Comparison of ENCODE assay signal across 9 cellular contexts in the genomic region with DNA sequence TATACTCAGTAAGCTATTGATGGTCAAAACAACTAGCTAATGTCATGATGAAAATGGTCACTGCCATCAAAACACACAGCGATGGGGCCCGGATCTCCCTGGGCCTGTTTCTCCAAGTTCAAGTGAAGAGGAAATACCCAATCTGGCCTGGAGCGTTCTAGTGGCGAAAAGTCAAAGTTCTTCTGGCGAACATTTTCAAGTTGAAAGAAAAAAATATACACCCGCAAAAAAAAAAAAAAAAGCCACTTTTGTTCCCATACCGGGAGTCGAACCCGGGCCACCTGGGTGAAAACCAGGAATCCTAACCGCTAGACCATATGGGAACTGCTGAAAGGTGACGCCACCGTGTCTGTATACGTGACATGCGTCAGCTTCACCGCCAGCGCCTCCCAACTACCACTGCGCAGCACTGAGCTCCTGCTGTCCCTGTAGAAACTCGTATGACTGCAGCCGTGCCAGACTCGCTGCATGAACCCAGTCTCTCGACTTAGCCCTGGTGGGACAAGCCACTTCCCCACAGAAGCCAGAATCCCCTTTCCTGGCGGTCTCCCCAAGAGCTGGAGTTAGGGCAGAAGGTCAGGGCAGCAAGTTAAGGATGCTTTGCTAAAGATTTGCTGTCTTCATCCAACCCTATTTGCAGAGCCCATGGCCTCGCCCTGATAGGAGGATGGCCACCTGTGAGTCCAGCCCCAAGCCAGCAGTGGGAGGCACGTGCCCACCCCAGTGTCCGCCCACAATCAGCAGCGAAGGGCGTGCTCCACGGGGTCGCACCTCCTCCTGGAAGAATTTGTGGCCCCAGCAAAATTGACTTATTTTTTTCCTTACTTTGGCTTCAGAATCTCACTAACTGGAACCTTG. TPM values are rescaled to one million over a fixed set of nuclear protein-coding genes. Genes with fewer than 3 reads are reported as not detected.
DNase-seq lines count a peak whose midpoint lies in the region; ATAC-seq and TF ChIP-seq lines count a peak whose summit lies in the region.
"Had no signal": no experiment of that assay in that cellular context is flagged by ENCODE, and none has a peak within 500 bp of the region (broad histone marks: within the 10 kb centered on the region; RNA-seq: fewer than 3 reads in every experiment).

No MANE protein-coding gene starts in this region.

- H3K9me3 ChIP-seq in stomach: no peaks in the 10 kb centered on the region

- TF ChIP-seq CTCF in mesothelial cell of epicardium (IDR thresholded peaks at IDR 0.05; ENCODE audit: unreplicated experiment) (no peak), stomach (IDR thresholded peaks at IDR 0.05) (peak in 1 of 7 experiments; percentile 17)

- H3K9me3 Mint-ChIP-seq in mesothelial cell of epicardium: peaks cover 3% of the 10 kb centered on the region

- H3K4me1 Mint-ChIP-seq in mesothelial cell of epicardium: peaks cover 26% of the 10 kb centered on the region

- intact Hi-C loops in stomach (cut with DNase I; ENCODE audit: low total_unique reads): loop anchor here (10.0 kb wide), 1 partner anchor 152 kb away; a partner anchor contains a TSS

- TF ChIP-seq EP300 in stomach (IDR thresholded peaks at IDR 0.05): no peak

- TF ChIP-seq POLR2A in stomach (IDR thresholded peaks at IDR 0.05): peak in 1 of 4 donors; percentile 8

- H3K36me3 ChIP-seq in stomach: peaks cover 8 to 32% (median 26%) of the 10 kb centered on the region in 4 donors

- DNase-seq in SIG-M5 treated with dmso at 0.1 percent for 504 hours (lab: John Stamatoyannopoulos, UW; ENCODE audit: unreplicated experiment) (peak; percentile 38), SIG-M5 (lab: John Stamatoyannopoulos, UW) (no peak), NCI-H460 (ENCODE audit: extremely low read depth, low read depth) (peak; percentile 84), activated T-cell treated with anti-CD3 and anti-CD28 coated beads for 4 hours (peak; percentile 30), mesothelial cell of epicardium (ENCODE audit: low spot score in 2 of 2, unreplicated experiment in 2 of 2) (peak; percentile 85 to 99), stomach (peak; percentile 90)

- peak overlapping the region; percentile 81 for H3K4me3 Mint-ChIP-seq in mesothelial cell of epicardium

- H3K36me3 Mint-ChIP-seq in mesothelial cell of epicardium: peaks cover 15% of the 10 kb centered on the region

- ATAC-seq in esophagus mucosa: peak; percentile 77
- no peak for ATAC-seq in HG02870 (IDR thresholded peaks at IDR 0.05; ENCODE audit: unreplicated experiment)

- H3K4me3 ChIP-seq in stomach: peak overlapping the region; percentile 10 to 33 (median 19)

- peaks cover 8% of the 10 kb centered on the region for H3K27me3 Mint-ChIP-seq in mesothelial cell of epicardium (ENCODE audit: low read depth)

- peaks cover 0 to 2% (median 0%) of the 10 kb centered on the region in 3 donors for H3K27me3 ChIP-seq in stomach

- peaks cover 6 to 42% (median 30%) of the 10 kb centered on the region in 4 donors for H3K4me1 ChIP-seq in stomach

- 13 to 26% (median 16%) methylated on average over 29 of the region's 29 CpGs for WGBS in stomach, 5 donors

- H3K27ac ChIP-seq in stomach: peak overlapping the region; percentile 3 to 57 (median 39)
- H3K27ac ChIP-seq: epithelial cell of prostate had no signal

- peak overlapping the region; percentile 95 for H3K27ac Mint-ChIP-seq in mesothelial cell of epicardium

RNA-seq across cellular contexts. Expression of a gene that starts 5.6 kb away (rescaled TPM):
- total RNA-seq in NCI-H460 (2014; rRNA removed; shearing (Covaris generic)): 120 and 138 TPM in 2 replicates
- 322 and 422 TPM in 2 replicates for polyA plus RNA-seq in NCI-H460 (2014; cell fraction: nucleus; rRNA removed)
- total RNA-seq in esophagus mucosa (47.5 TPM), mesothelial cell of epicardium (41.7 to 46.9 TPM (median 46.9 TPM) in 3 replicates), stomach (10 to 100 TPM; 14.2 to 88.7 (median 43.7) TPM)
- polyA plus RNA-seq in stomach: 100 to 1,000 TPM in 1 of 3 donors, 10 to 100 TPM in 2; 84.4 to 128 (median 85.5) TPM

RNA-seq across cellular contexts. Expression of a gene that starts 18.8 kb away (rescaled TPM):
- 26.7 and 33.8 TPM in 2 replicates for total RNA-seq in NCI-H460 (2014; rRNA removed; shearing (Covaris generic))
- 98.2 and 100 TPM in 2 replicates for polyA plus RNA-seq in NCI-H460 (2014; cell fraction: nucleus; rRNA removed)
- total RNA-seq in esophagus mucosa (19.8 TPM), mesothelial cell of epicardium (20.1 to 23.2 TPM (median 21.3 TPM) in 3 replicates), stomach (100 to 1,000 TPM in 2 of 5 donors, 10 to 100 TPM in 3; 38.6 to 177 (median 92.6) TPM)
- polyA plus RNA-seq in stomach: 10 to 100 TPM; 37.0 to 54.3 (median 42.8) TPM
